In the genomic region with DNA sequence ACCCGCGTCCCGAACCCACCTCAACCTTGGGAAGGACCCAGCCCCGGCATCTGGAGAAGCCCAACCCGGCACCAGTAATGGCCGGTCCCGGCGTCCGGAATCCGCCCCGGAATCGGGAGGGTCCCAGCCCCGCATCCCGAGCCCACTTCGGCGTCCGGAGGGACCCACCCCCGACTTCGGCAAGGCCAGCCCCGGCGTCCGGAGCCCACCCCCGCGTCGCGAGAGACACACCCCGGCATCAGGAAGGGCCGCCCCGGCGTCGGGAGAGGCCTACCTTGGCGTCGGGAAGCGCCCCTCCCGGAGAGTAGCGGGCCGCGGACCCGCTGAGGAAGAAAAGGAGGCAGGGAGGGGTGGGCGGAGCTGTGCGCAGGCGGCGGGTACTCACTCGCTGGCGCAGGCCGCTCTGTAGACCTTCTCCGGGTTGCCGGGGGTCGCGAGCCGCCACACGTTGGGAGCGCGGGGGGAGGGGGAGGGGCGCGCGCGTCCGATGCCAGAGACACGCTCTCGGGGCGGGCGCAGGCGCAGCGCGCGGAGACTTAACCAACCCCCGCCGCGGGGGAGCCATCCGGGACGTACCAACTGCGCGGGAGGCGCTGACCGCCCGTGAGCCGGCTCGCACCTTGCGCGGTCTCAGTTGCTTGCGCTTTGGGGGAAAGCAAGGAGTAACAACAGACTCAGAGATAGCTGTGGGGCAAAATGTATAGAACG, we compare ENCODE assay signal across 8 cellular contexts. TPM values are rescaled to one million over a fixed set of nuclear protein-coding genes. Genes with fewer than 3 reads are reported as not detected.
DNase-seq lines count a peak whose midpoint lies in the region; TF ChIP-seq lines count a peak whose summit lies in the region.

TSS of gene UIMC1 (minus strand) at position 515 of the 708 bp plus-strand sequence. CDS start 24,164 bp downstream, outside the sequence.

- H3K27ac ChIP-seq in SK-N-SH (ENCODE audit: low read depth in 2 of 2, low read length in 1 of 2) (peak within 1 kb of the TSS; percentile 85 to 88), substantia nigra (ENCODE audit: low read depth, low read length, poor library complexity, severe bottlenecking) (peak within 1 kb of the TSS; percentile 86)

- POLR2A ChIA-PET in SK-N-SH (lab: Yijun Ruan, JAX): interaction anchor here (1.0 to 1.1 kb wide), 3 partner anchors 16 to 475 kb away, joined by 3 to 4 read pairs (median 4); partner anchors contain the start of gene ZNF346

- H3K9me2 ChIP-seq in SK-N-SH: no peaks in the 10 kb centered on the region

- H3F3A ChIP-seq in SK-N-SH (replicated peaks; ENCODE audit: insufficient read depth): no peaks in the 10 kb centered on the region

- no peaks in the 10 kb centered on the region for H3K9me3 ChIP-seq in SK-N-SH

- CTCF ChIA-PET in SK-N-SH (lab: Yijun Ruan, JAX): interaction anchor here (0.6 to 5.2 kb wide), 13 partner anchors 9 to 348 kb away, joined by 3 to 21 read pairs (median 4); partner anchors contain the start of gene ZNF346

- peaks cover 0 to 2% of the 10 kb centered on the region in 2 experiments for H3K36me3 ChIP-seq in SK-N-SH (replicated peaks in 1 of 2; ENCODE audit: control insufficient read depth in 1 of 2, insufficient read depth in 2 of 2, low read length in 1 of 2)

- TF ChIP-seq POLR2A in NB4 (IDR thresholded peaks at IDR 0.05; ENCODE audit: extremely low read depth, insufficient read length): peak; percentile 42

- DNase-seq in GF-D8 (lab: John Stamatoyannopoulos, UW): peak; percentile 74
- peak; percentile 61 for DNase-seq in HFF-Myc (ENCODE audit: extremely low read depth, low read depth)
- peak; percentile 95 for DNase-seq in NB4 (ENCODE audit: low read depth)
- peak; percentile 97 for DNase-seq in SK-N-SH
- DNase-seq in activated naive CD4-positive, alpha-beta T cell treated with anti-CD3 and anti-CD28 coated beads, Interleukin-2, amount 50 U/mL, for 16 hours: peak; percentile 92
- peak; percentile 93 for DNase-seq in germinal center (ENCODE audit: low spot score)
- peak; percentile 60 for DNase-seq in non-pigmented ciliary epithelial cell (ENCODE audit: low read depth)
- DNase-seq in substantia nigra (lab: John Stamatoyannopoulos, UW): peak; percentile 40 to 96 (median 81)

- H3K27me3 ChIP-seq in SK-N-SH (ENCODE audit: insufficient read depth): no peaks in the 10 kb centered on the region

- peaks cover 8% of the 10 kb centered on the region in 2 experiments; a peak in 3 of 4 replicates for H3K4me1 ChIP-seq in SK-N-SH (ENCODE audit: control insufficient read depth in 1 of 2, insufficient read depth in 2 of 2, low read depth in 1 of 2, low read length in 1 of 2)

- H3K4me3 ChIP-seq in HFF-Myc (replicated peaks; ENCODE audit: low read depth, low read length): peak within 1 kb of the TSS; percentile 88
- peak within 1 kb of the TSS; percentile 73 for H3K4me3 ChIP-seq in NB4 (ENCODE audit: low read depth, low read length)
- H3K4me3 ChIP-seq in SK-N-SH (ENCODE audit: low read depth in 2 of 2, low read length in 1 of 2): peak within 1 kb of the TSS; percentile 73 to 86

- peaks cover 36% of the 10 kb centered on the region for H4K20me1 ChIP-seq in SK-N-SH (ENCODE audit: insufficient read depth)

- H2AFZ ChIP-seq in SK-N-SH (ENCODE audit: low read depth): peak within 1 kb of the TSS; percentile 88

- peak within 1 kb of the TSS; percentile 96 for H3K9ac ChIP-seq in SK-N-SH

- peak within 1 kb of the TSS; percentile 91 for H3K4me2 ChIP-seq in SK-N-SH

- peaks cover 50% of the 10 kb centered on the region for H3K79me2 ChIP-seq in SK-N-SH (ENCODE audit: insufficient read depth)

- TF ChIP-seq CTCF in HFF-Myc (IDR thresholded peaks at IDR 0.05; ENCODE audit: low read depth, low read length, missing control alignments) (no peak), NB4 (IDR thresholded peaks at IDR 0.05; ENCODE audit: low read depth, low read length) (no peak), SK-N-SH (IDR thresholded peaks at IDR 0.05) (no peak)

- TF ChIP-seq RAD21 in SK-N-SH (IDR thresholded peaks at IDR 0.05; ENCODE audit: low read length): no peak

- TF ChIP-seq EP300 in SK-N-SH (IDR thresholded peaks at IDR 0.05; ENCODE audit: borderline replicate concordance in 1 of 2, low read depth in 1 of 2, low read length in 1 of 2): peak in 1 of 2 experiments; percentile 56; a peak in 1 of 4 replicates

- 4% methylated on average over 23 of the region's 83 CpGs for WGBS in SK-N-SH (ENCODE audit: low lambda C conversion rate)

TF ChIP-seq in SK-N-SH, 30 proteins besides CTCF, POLR2A, EP300 and RAD21 (continues in another document):
- TF ChIP-seq FOSL2 (IDR thresholded peaks at IDR 0.05; ENCODE audit: borderline replicate concordance, low read depth): no peak
- no peak for TF ChIP-seq USF1 (IDR thresholded peaks at IDR 0.05; ENCODE audit: borderline replicate concordance, low read depth)
- no peak for TF ChIP-seq ELF1 (IDR thresholded peaks at IDR 0.05)
- TF ChIP-seq, protein P1, sequence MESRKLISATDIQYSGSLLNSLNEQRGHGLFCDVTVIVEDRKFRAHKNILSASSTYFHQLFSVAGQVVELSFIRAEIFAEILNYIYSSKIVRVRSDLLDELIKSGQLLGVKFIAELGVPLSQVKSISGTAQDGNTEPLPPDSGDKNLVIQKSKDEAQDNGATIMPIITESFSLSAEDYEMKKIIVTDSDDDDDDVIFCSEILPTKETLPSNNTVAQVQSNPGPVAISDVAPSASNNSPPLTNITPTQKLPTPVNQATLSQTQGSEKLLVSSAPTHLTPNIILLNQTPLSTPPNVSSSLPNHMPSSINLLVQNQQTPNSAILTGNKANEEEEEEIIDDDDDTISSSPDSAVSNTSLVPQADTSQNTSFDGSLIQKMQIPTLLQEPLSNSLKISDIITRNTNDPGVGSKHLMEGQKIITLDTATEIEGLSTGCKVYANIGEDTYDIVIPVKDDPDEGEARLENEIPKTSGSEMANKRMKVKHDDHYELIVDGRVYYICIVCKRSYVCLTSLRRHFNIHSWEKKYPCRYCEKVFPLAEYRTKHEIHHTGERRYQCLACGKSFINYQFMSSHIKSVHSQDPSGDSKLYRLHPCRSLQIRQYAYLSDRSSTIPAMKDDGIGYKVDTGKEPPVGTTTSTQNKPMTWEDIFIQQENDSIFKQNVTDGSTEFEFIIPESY (IDR thresholded peaks at IDR 0.05; ENCODE audit: borderline replicate concordance, low read depth): no peak
- no peak for TF ChIP-seq SMC3 (IDR thresholded peaks at IDR 0.05; ENCODE audit: low read depth, low read length)
- TF ChIP-seq USF2 (IDR thresholded peaks at IDR 0.05; ENCODE audit: borderline replicate concordance, low read depth, low read length): no peak
- no peak for TF ChIP-seq MEF2A (IDR thresholded peaks at IDR 0.05; ENCODE audit: borderline replicate concordance, low read depth)
- TF ChIP-seq TEAD4 (IDR thresholded peaks at IDR 0.05; ENCODE audit: borderline replicate concordance, insufficient read depth): no peak
- TF ChIP-seq RFX5 (IDR thresholded peaks at IDR 0.05; ENCODE audit: low read length): no peak
- TF ChIP-seq, protein P2, sequence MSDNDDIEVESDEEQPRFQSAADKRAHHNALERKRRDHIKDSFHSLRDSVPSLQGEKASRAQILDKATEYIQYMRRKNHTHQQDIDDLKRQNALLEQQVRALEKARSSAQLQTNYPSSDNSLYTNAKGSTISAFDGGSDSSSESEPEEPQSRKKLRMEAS (IDR thresholded peaks at IDR 0.05; ENCODE audit: low read depth): no peak; the same call in 1 of the 2 replicates
- TF ChIP-seq SIN3A (IDR thresholded peaks at IDR 0.05; ENCODE audit: borderline replicate concordance, low read depth, low read length): peak; percentile 63; the same call in 1 of the 2 replicates
- peak; percentile 88 for TF ChIP-seq CHD2 (IDR thresholded peaks at IDR 0.05; ENCODE audit: low read length, partially characterized antibody)
- TF ChIP-seq RCOR1 (IDR thresholded peaks at IDR 0.05; ENCODE audit: low read length): no peak; the same call in none of the 2 replicates
- peak; percentile 38; the same call in 1 of the 2 replicates for TF ChIP-seq MXI1 (IDR thresholded peaks at IDR 0.05; ENCODE audit: low read depth, low read length)
- TF ChIP-seq NRF1 (IDR thresholded peaks at IDR 0.05; ENCODE audit: low read depth, low read length): peak; percentile 89
- no peak for TF ChIP-seq RXRA (IDR thresholded peaks at IDR 0.05; ENCODE audit: borderline replicate concordance, low read depth)
- no peak for TF ChIP-seq NFIC (IDR thresholded peaks at IDR 0.05; ENCODE audit: borderline replicate concordance)
- no peak for TF ChIP-seq EZH2phosphoT487 (IDR thresholded peaks at IDR 0.05; ENCODE audit: borderline replicate concordance, low read depth)

RNA-seq across cellular contexts. Expression of gene UIMC1, which starts in this region (rescaled TPM):
- polyA plus RNA-seq in SK-N-SH (2012; rRNA removed): 19.9 and 24.3 TPM in 2 replicates
- 23.5 and 25.1 TPM in 2 replicates for polyA plus RNA-seq in SK-N-SH (2012; cell fraction: cytosol; rRNA removed)
- polyA plus RNA-seq in SK-N-SH (2012; cell fraction: nucleus; rRNA removed): 25.8 and 39.3 TPM in 2 replicates

Comparison
In these comparisons a context has a peak if more than half of its experiments do, and no peak if none do; other contexts are left out.
1. Peak in every context shown above with its lines: DNase-seq, H3K4me3 ChIP-seq and H3K27ac ChIP-seq.